In genomic region chr1:172746091-172746949, GRCh38 we compare ENCODE assay signal across 8 cellular contexts.
A peak's percentile ranks its signal among the peaks of the same experiment; 100 is the strongest.
DNase-seq lines count a peak whose midpoint lies in the region; ATAC-seq, FAIRE-seq and TF ChIP-seq lines count a peak whose summit lies in the region.

No MANE protein-coding gene starts in this region.

- H4K91ac ChIP-seq in mesenchymal stem cell (ENCODE audit: low read length): no peak overlapping the region

- H3K4me1 ChIP-seq in mesenchymal stem cell (ENCODE audit: control insufficient read depth, insufficient read depth, low read depth, low read length): peaks cover 6% of the 10 kb centered on the region

- H3K4me3 ChIP-seq in bronchial epithelial cell (ENCODE audit: low read depth, low read length) (no peak overlapping the region), mesenchymal stem cell (ENCODE audit: insufficient read depth in 1 of 2, low read depth in 1 of 2, low read length in 2 of 2) (peak overlapping the region in 1 of 2 experiments; percentile 37)

- H3K27me3 Mint-ChIP-seq in CD14-positive monocyte (ENCODE audit: low read depth in 3 of 3) (peaks cover 0 to 6% (median 2%) of the 10 kb centered on the region in 3 donors), WTC11 (ENCODE audit: low read depth) (no peaks in the 10 kb centered on the region)

- no peaks in the 10 kb centered on the region for H3K9me3 Mint-ChIP-seq in CD14-positive monocyte
- H3K9me3 Mint-ChIP-seq in WTC11: no peaks in the 10 kb centered on the region

- CTCF ChIA-PET in WTC11 (lab: Charles Lee): interaction anchor here (0.6 to 2.6 kb wide), 5 partner anchors 21 to 456 kb away, joined by 3 to 10 read pairs (median 3); no protein-coding TSS in a partner anchor

- 0% methylated on average over 3 of the region's 3 CpGs for WGBS in mesenchymal stem cell

- no peak overlapping the region for H2AK5ac ChIP-seq in mesenchymal stem cell (ENCODE audit: low read length, severe bottlenecking)

- H3K4me3 Mint-ChIP-seq in CD14-positive monocyte: peak overlapping the region in 1 of 2 donors; percentile 66
- no peak overlapping the region for H3K4me3 Mint-ChIP-seq in WTC11

- H3K4ac ChIP-seq in mesenchymal stem cell (ENCODE audit: low read depth in 1 of 2, low read length in 2 of 2): peak overlapping the region; percentile 35 to 63

- no peak overlapping the region for H2BK15ac ChIP-seq in mesenchymal stem cell (ENCODE audit: low read depth, poor library complexity, severe bottlenecking)

- H2AFZ ChIP-seq in mesenchymal stem cell (ENCODE audit: low read depth, low read length): no peak overlapping the region

- no peak overlapping the region for H3K23ac ChIP-seq in mesenchymal stem cell (ENCODE audit: low read length in 2 of 2)

- peak; percentile 83 for ATAC-seq in GM19025 (IDR thresholded peaks at IDR 0.05; ENCODE audit: low read depth, unreplicated experiment)
- peak; percentile 82 for ATAC-seq in HG03108 (IDR thresholded peaks at IDR 0.05; ENCODE audit: unreplicated experiment)
- ATAC-seq in WTC11: no peak

- H3K4me2 ChIP-seq in mesenchymal stem cell (ENCODE audit: low read length, poor library complexity, severe bottlenecking): peak overlapping the region; percentile 24

- H3K4me1 Mint-ChIP-seq in CD14-positive monocyte: peaks cover 30% of the 10 kb centered on the region
- no peaks in the 10 kb centered on the region for H3K4me1 Mint-ChIP-seq in WTC11

- POLR2A ChIA-PET in WTC11 (lab: Charles Lee): no interaction called here

- FAIRE-seq in bronchial epithelial cell (lab: Jason Lieb, UNC): no peak

- H2BK5ac ChIP-seq in mesenchymal stem cell (ENCODE audit: low read depth, low read length, poor library complexity, severe bottlenecking): no peak overlapping the region

- no peaks in the 10 kb centered on the region for H3K79me1 ChIP-seq in mesenchymal stem cell (replicated peaks; ENCODE audit: low read length, poor library complexity, severe bottlenecking)

- peak overlapping the region; percentile 70 for H3K9ac ChIP-seq in mesenchymal stem cell (ENCODE audit: low read length)

- no peak overlapping the region for H3K14ac ChIP-seq in mesenchymal stem cell (ENCODE audit: low read length in 2 of 2)

- no peak overlapping the region for H4K8ac ChIP-seq in mesenchymal stem cell (ENCODE audit: low read length)

- TF ChIP-seq CTCF in CD14-positive monocyte (IDR thresholded peaks at IDR 0.05) (no peak), bronchial epithelial cell (IDR thresholded peaks at IDR 0.05; ENCODE audit: insufficient read depth, low read length, severe bottlenecking) (no peak), WTC11 (IDR thresholded peaks at IDR 0.05) (no peak)

- H3K9me3 ChIP-seq in mesenchymal stem cell (ENCODE audit: control insufficient read depth, low read length): no peaks in the 10 kb centered on the region

- H3K36me3 Mint-ChIP-seq in CD14-positive monocyte (no peaks in the 10 kb centered on the region), WTC11 (no peaks in the 10 kb centered on the region)

- peak overlapping the region; percentile 66 for H2BK120ac ChIP-seq in mesenchymal stem cell (ENCODE audit: low read depth, low read length)

- H3K36me3 ChIP-seq in bronchial epithelial cell (ENCODE audit: control insufficient read depth, insufficient read depth, low read length) (no peaks in the 10 kb centered on the region), mesenchymal stem cell (ENCODE audit: control insufficient read depth in 1 of 2, insufficient read depth in 2 of 2, low read depth in 1 of 2, low read length in 2 of 2) (no peaks in the 10 kb centered on the region)

- H3K27ac Mint-ChIP-seq in CD14-positive monocyte: peak overlapping the region; percentile 79 to 89 (median 85)
- H3K27ac Mint-ChIP-seq in WTC11: no peak overlapping the region

- intact Hi-C loops in CD14-positive monocyte (cut with micrococcal nuclease): loop anchor here (5.0 to 10.0 kb wide), 9 partner anchors 71 to 1076 kb away; partner anchors contain the start of genes CENPL (in 1 of the 2) and DARS2 (in 1 of the 2)

- no peak overlapping the region for H3K18ac ChIP-seq in mesenchymal stem cell (ENCODE audit: low read depth in 1 of 2, low read length in 2 of 2)

- no peak overlapping the region for H2BK12ac ChIP-seq in mesenchymal stem cell (ENCODE audit: low read length in 2 of 2)

- DNase-seq in CD14-positive monocyte (ENCODE audit: low spot score): peak; percentile 74
- DNase-seq in RPMI7951 (ENCODE audit: low read depth): peak; percentile 99
- peak; percentile 99 for DNase-seq in bronchial epithelial cell (ENCODE audit: low read depth)
- DNase-seq in mesenchymal stem cell: peak; percentile 99
- no peak for DNase-seq in NCI-H1105 (lab: John Stamatoyannopoulos, UW)
- DNase-seq in WTC11 (ENCODE audit: low spot score): no peak

- H3K27me3 ChIP-seq in bronchial epithelial cell (ENCODE audit: control insufficient read depth, insufficient read depth, low read length) (peaks cover 5% of the 10 kb centered on the region), mesenchymal stem cell (ENCODE audit: control insufficient read depth in 1 of 2, insufficient read depth in 1 of 2, low read length in 2 of 2) (peaks cover 0 to 4% of the 10 kb centered on the region in 2 experiments)

- peak overlapping the region; percentile 75 for H3K27ac ChIP-seq in mesenchymal stem cell (ENCODE audit: low read length, poor library complexity, severe bottlenecking)

TF ChIP-seq in WTC11, 78 proteins besides CTCF, POLR2A, EP300 and RAD21:
- TF ChIP-seq IRF2 (CRISPR knock-in tag; IDR thresholded peaks at IDR 0.05; ENCODE audit: borderline replicate concordance, low read depth) (no peak), NR2C2 (CRISPR knock-in tag; IDR thresholded peaks at IDR 0.05) (no peak), GTF2I (CRISPR knock-in tag; conservative IDR thresholded peaks at IDR 0.05) (no peak)
TF ChIP-seq in WTC11: peak in this region for 0.

Comparison
In these comparisons a context has a peak if more than half of its experiments do, and no peak if none do; other contexts are left out.
1. DNase-seq: peak in CD14-positive monocyte (single experiment), RPMI7951 (single experiment), bronchial epithelial cell (single experiment) and mesenchymal stem cell (single experiment); none in NCI-H1105 (single experiment) and WTC11 (single experiment).